In genomic region chr2:9738718-9739496, GRCh38 we compare ENCODE assay signal across 1 cellular context.
TF ChIP-seq lines count a peak whose summit lies in the region.

No MANE protein-coding gene starts in this region.

TF ChIP-seq in HepG2, 621 proteins besides CTCF, POLR2A, EP300 and RAD21 (continued from another document):
- TF ChIP-seq ZBTB40 (IDR thresholded peaks at IDR 0.05) (no peak), ZBTB40 (CRISPR knock-in tag; IDR thresholded peaks at IDR 0.05) (no peak), MBNL3 (CRISPR knock-in tag; conservative IDR thresholded peaks at IDR 0.05) (no peak), ZNF646 (CRISPR knock-in tag; IDR thresholded peaks at IDR 0.05) (no peak), ARID5B (CRISPR knock-in tag; IDR thresholded peaks at IDR 0.05) (no peak), EHMT2 (IDR thresholded peaks at IDR 0.05; ENCODE audit: borderline replicate concordance, low read depth, low read length) (no peak), SIX1 (CRISPR knock-in tag; IDR thresholded peaks at IDR 0.05; ENCODE audit: borderline replicate concordance) (no peak), ZNF597 (CRISPR knock-in tag; IDR thresholded peaks at IDR 0.05) (no peak), TFAP4 (IDR thresholded peaks at IDR 0.05; ENCODE audit: borderline replicate concordance, low read depth) (no peak), AGO1 (IDR thresholded peaks at IDR 0.05; ENCODE audit: low read depth, low read length, poor library complexity, severe bottlenecking) (no peak)
